Comparison of ENCODE assay signal across 22 cellular contexts in the genomic region with DNA sequence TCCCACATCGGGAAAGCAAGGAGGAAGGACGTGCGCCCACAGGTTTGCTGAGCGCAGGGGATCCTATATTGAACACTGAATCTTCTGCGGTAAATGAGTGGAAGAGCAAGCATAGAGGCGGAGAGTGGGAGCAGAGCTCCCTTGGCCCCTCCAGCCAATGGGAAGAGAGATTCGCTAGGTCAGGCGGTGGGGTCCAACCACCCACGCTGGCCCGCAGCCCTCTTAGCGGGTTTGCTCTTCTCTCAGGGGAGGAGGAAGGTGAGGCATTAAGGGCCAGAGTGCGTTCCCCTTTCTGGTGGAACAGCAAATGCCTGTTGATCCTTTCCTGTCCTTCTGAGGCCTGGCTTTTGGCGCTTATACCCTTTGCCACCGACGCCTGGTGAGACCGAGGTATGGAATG. TPM values are rescaled to one million over a fixed set of nuclear protein-coding genes. Genes with fewer than 3 reads are reported as not detected.
A peak's percentile ranks its signal among the peaks of the same experiment; 100 is the strongest.
DNase-seq lines count a peak whose midpoint lies in the region; FAIRE-seq and TF ChIP-seq lines count a peak whose summit lies in the region.
"Had no signal": no experiment of that assay in that cellular context is flagged by ENCODE, and none has a peak within 500 bp of the region (broad histone marks: within the 10 kb centered on the region; RNA-seq: fewer than 3 reads in every experiment).

No MANE protein-coding gene starts in this region.

- no peak overlapping the region for H3K9ac ChIP-seq in MM.1S (ENCODE audit: low read length)
- no peak overlapping the region for H3K9ac ChIP-seq in neuronal stem cell (ENCODE audit: low read depth, low read length, poor library complexity)

- H4K20me1 ChIP-seq in MM.1S (ENCODE audit: insufficient read depth, low read length), result no peaks in the 10 kb centered on the region

- no peak overlapping the region for H3K27ac Mint-ChIP-seq in chondrocyte (ENCODE audit: unreplicated experiment)
- H3K27ac Mint-ChIP-seq: CD4-positive, alpha-beta memory T cell had no signal

- no peak for FAIRE-seq in RCC 7860 (lab: Jason Lieb, UNC)
- FAIRE-seq: GM12891, GM18507 had no signal

- WGBS in neuronal stem cell (ENCODE audit: extremely low coverage in 2 of 2, insufficient read length in 2 of 2, insufficient replicate concordance in 1 of 2), 2 donors, result no CpG with 5 or more reads among the region's 16 CpGs

- H2AK5ac ChIP-seq in neuronal stem cell (ENCODE audit: low read depth, low read length), result no peak overlapping the region

- no peaks in the 10 kb centered on the region for H3K79me1 ChIP-seq in neuronal stem cell (ENCODE audit: low read depth, low read length)

- no peaks in the 10 kb centered on the region for H3K79me2 ChIP-seq in MM.1S (ENCODE audit: low read length)

- H3K4me1 ChIP-seq in MM.1S (ENCODE audit: low read length) (peaks cover 19% of the 10 kb centered on the region), neuronal stem cell (ENCODE audit: control insufficient read depth in 2 of 2, insufficient read depth in 1 of 2, low read depth in 1 of 2, low read length in 2 of 2) (no peaks in the 10 kb centered on the region)

- peaks cover 13% of the 10 kb centered on the region for H3K27me3 Mint-ChIP-seq in chondrocyte (ENCODE audit: low read depth)

- H3K4ac ChIP-seq in neuronal stem cell (ENCODE audit: low read length), result no peak overlapping the region

- H3K36me3 Mint-ChIP-seq in chondrocyte (ENCODE audit: low read depth), result no peaks in the 10 kb centered on the region
- H3K36me3 Mint-ChIP-seq: CD4-positive, alpha-beta memory T cell had no signal

- no peak overlapping the region; the same call in 1 of the 2 replicates for H3K27ac ChIP-seq in MM.1S (ENCODE audit: low read length)
- no peak overlapping the region for H3K27ac ChIP-seq in neuronal stem cell (replicated peaks; ENCODE audit: low read length)

- H3K36me3 ChIP-seq in MM.1S (replicated peaks; ENCODE audit: insufficient read depth, low read length), result no peaks in the 10 kb centered on the region
- H3K36me3 ChIP-seq in neuronal stem cell (replicated peaks in 1 of 2; ENCODE audit: control insufficient read depth in 2 of 2, insufficient read depth in 2 of 2, low read length in 2 of 2), result no peaks in the 10 kb centered on the region

- no peaks in the 10 kb centered on the region for H3K9me2 ChIP-seq in MM.1S (replicated peaks; ENCODE audit: insufficient read depth, low read length)

- H3K4me2 ChIP-seq in MM.1S (ENCODE audit: low read depth, low read length) (peak overlapping the region; percentile 70; the same call in 1 of the 2 replicates), neuronal stem cell (ENCODE audit: insufficient read depth, low read length, poor library complexity, severe bottlenecking) (no peak overlapping the region)

- H3K4me3 Mint-ChIP-seq in chondrocyte (ENCODE audit: unreplicated experiment), result no peak overlapping the region
- H3K4me3 Mint-ChIP-seq: CD4-positive, alpha-beta memory T cell had no signal

- H2BK12ac ChIP-seq in neuronal stem cell (ENCODE audit: low read length), result no peak overlapping the region

- peaks cover 10% of the 10 kb centered on the region for H3F3A ChIP-seq in MM.1S (ENCODE audit: insufficient read depth, low read length)

- H3K4me1 Mint-ChIP-seq in chondrocyte (ENCODE audit: low read depth), result no peaks in the 10 kb centered on the region
- H3K4me1 Mint-ChIP-seq: CD4-positive, alpha-beta memory T cell had no signal

- H2BK5ac ChIP-seq in neuronal stem cell (ENCODE audit: low read length), result no peak overlapping the region

- H3K23ac ChIP-seq in neuronal stem cell (ENCODE audit: low read depth, low read length, poor library complexity), result no peak overlapping the region

- DNase-seq in MM.1S (no peak), chondrocyte (ENCODE audit: low spot score) (peak; percentile 83), neuronal stem cell (ENCODE audit: low spot score) (no peak), RCC 7860 (ENCODE audit: low spot score) (no peak), NCI-H1092 treated with DMSO at 0.1 percent for 48 hours (lab: John Stamatoyannopoulos, UW) (no peak)
- DNase-seq in stimulated activated CD4-positive, alpha-beta T cell treated with anti-CD3 and anti-CD28 coated beads, Interleukin-15, amount 100 ng/mL, for 24 hours, result no peak
- DNase-seq: C1 segment of cervical spinal cord; Calu3; CD4-positive, alpha-beta memory T cell; COR-L47; DMS53; GF-D8; GOT3; H7; HCEC 1CT had no signal

- H3K9me3 ChIP-seq in MM.1S (replicated peaks; ENCODE audit: insufficient read depth, low read length) (no peaks in the 10 kb centered on the region), neuronal stem cell (replicated peaks in 1 of 2; ENCODE audit: control insufficient read depth in 2 of 2, insufficient read depth in 1 of 2, low read depth in 1 of 2, low read length in 2 of 2) (no peaks in the 10 kb centered on the region)

- TF ChIP-seq CTCF in MM.1S (IDR thresholded peaks at IDR 0.05; ENCODE audit: low read length) (no peak), chondrocyte (IDR thresholded peaks at IDR 0.05) (no peak)

- no peaks in the 10 kb centered on the region for H3K9me3 Mint-ChIP-seq in chondrocyte (ENCODE audit: low read depth)
- H3K9me3 Mint-ChIP-seq: CD4-positive, alpha-beta memory T cell had no signal

- H3K14ac ChIP-seq in neuronal stem cell (ENCODE audit: low read length), result no peak overlapping the region

- H3K18ac ChIP-seq in neuronal stem cell (ENCODE audit: low read length), result no peak overlapping the region

- H2BK120ac ChIP-seq in neuronal stem cell (ENCODE audit: low read depth, low read length), result no peak overlapping the region

- H2AFZ ChIP-seq in MM.1S (ENCODE audit: low read length) (no peak overlapping the region), neuronal stem cell (ENCODE audit: low read length) (peak overlapping the region; percentile 11)

- H3K4me3 ChIP-seq in MM.1S (ENCODE audit: low read length), result no peak overlapping the region
- H3K4me3 ChIP-seq in neuronal stem cell (ENCODE audit: low read length in 2 of 2), result no peak overlapping the region

- H3K27me3 ChIP-seq in MM.1S (replicated peaks; ENCODE audit: insufficient read depth, low read length) (no peaks in the 10 kb centered on the region), neuronal stem cell (ENCODE audit: control insufficient read depth in 3 of 3, insufficient read depth in 3 of 3, low read depth in 1 of 3, low read length in 3 of 3) (no peaks in the 10 kb centered on the region)

- no peak overlapping the region for H4K91ac ChIP-seq in neuronal stem cell (ENCODE audit: low read depth, low read length, poor library complexity)

- no peak overlapping the region for H2BK15ac ChIP-seq in neuronal stem cell (ENCODE audit: low read length)

- H4K8ac ChIP-seq in neuronal stem cell (ENCODE audit: low read depth, low read length), result no peak overlapping the region

RNA-seq across cellular contexts. Expression of a gene that starts 10.6 kb away (rescaled TPM):
- 0.05 TPM in 1 of 3 replicates, not detected in the others for total RNA-seq in chondrocyte
- 0.20 TPM for polyA plus RNA-seq in neuronal stem cell (2013, experiment 1 of 2)
- 0.22 TPM for polyA plus RNA-seq in neuronal stem cell (2013, experiment 2 of 2)
- total RNA-seq: A172; A673; Calu3; CD4-positive, alpha-beta memory T cell had no signal
- polyA plus RNA-seq: CD4-positive, alpha-beta memory T cell had no signal

RNA-seq across cellular contexts. Expression of a gene that starts 10.7 kb away (rescaled TPM):
- total RNA-seq in chondrocyte, result 1.4 to 3.1 TPM (median 2.5 TPM) in 3 replicates
- polyA plus RNA-seq in neuronal stem cell (2013, experiment 1 of 2), result 5.2 TPM
- polyA plus RNA-seq in neuronal stem cell (2013, experiment 2 of 2), result 5.5 TPM
- total RNA-seq: CD4-positive, alpha-beta memory T cell had no signal
- polyA plus RNA-seq: CD4-positive, alpha-beta memory T cell had no signal

RNA-seq across cellular contexts. Expression of a gene that starts 58.0 kb away (rescaled TPM):
- not detected in 3 replicates for total RNA-seq in chondrocyte
- 0.04 TPM for polyA plus RNA-seq in neuronal stem cell (2013, experiment 1 of 2)
- polyA plus RNA-seq in neuronal stem cell (2013, experiment 2 of 2), result 0.06 TPM
- total RNA-seq: A172; A673; Calu3; CD4-positive, alpha-beta memory T cell; Daoy; G401; H7 had no signal
- polyA plus RNA-seq: BJ; CD4-positive, alpha-beta memory T cell had no signal
